In genomic region chr7:85205754-85206153, GRCh38 we compare ENCODE assay signal across 21 cellular contexts. TPM values are rescaled to one million over a fixed set of nuclear protein-coding genes. Genes with fewer than 3 reads are reported as not detected.
A peak's percentile ranks its signal among the peaks of the same experiment; 100 is the strongest.
DNase-seq lines count a peak whose midpoint lies in the region; ATAC-seq and TF ChIP-seq lines count a peak whose summit lies in the region.
"Had no signal": no experiment of that assay in that cellular context is flagged by ENCODE, and none has a peak within 500 bp of the region (broad histone marks: within the 10 kb centered on the region; RNA-seq: fewer than 3 reads in every experiment).

No MANE protein-coding gene starts in this region.

- H3K36me3 ChIP-seq in SJCRH30 = no peaks in the 10 kb centered on the region
- H3K36me3 ChIP-seq: BE2C had no signal

- no peak overlapping the region for H3K4me3 ChIP-seq in foreskin fibroblast (ENCODE audit: low read depth in 1 of 2, low read length in 2 of 2)
- H3K4me3 ChIP-seq in SJCRH30 = no peak overlapping the region
- H3K4me3 ChIP-seq: A549 had no signal

- H3K27ac ChIP-seq in SJCRH30 = no peak overlapping the region
- H3K27ac ChIP-seq: A549 had no signal

- H3K9me3 ChIP-seq in SJCRH30 (replicated peaks) = no peaks in the 10 kb centered on the region; the same call in 1 of the 2 replicates
- H3K9me3 ChIP-seq: A549, BE2C had no signal

- DNase-seq in UCSD-AML1 (lab: John Stamatoyannopoulos, UW; ENCODE audit: unreplicated experiment) = peak; percentile 2
- peak; percentile 22 to 58 for DNase-seq in foreskin fibroblast
- DNase-seq in effector CD4-positive, alpha-beta T cell = no peak
- DNase-seq in G401 (ENCODE audit: low spot score) = no peak
- DNase-seq in SJCRH30 = no peak
- DNase-seq in amygdala (lab: John Stamatoyannopoulos, UW) = no peak
- DNase-seq: BE2C, DMS53, GF-D8, KG1, MV-4-11, NCI-H1105 treated with DMSO at 0.1 percent for 48 hours, NCI-H2081, NCI-H2171 treated with DMSO at 0.1 percent for 48 hours, NCI-H524 treated with DMSO at 0.1 percent for 48 hours, NCI-H82 had no signal

- H3K27me3 ChIP-seq in SJCRH30 = no peaks in the 10 kb centered on the region
- H3K27me3 ChIP-seq: BE2C had no signal

- no peak for TF ChIP-seq CTCF in foreskin fibroblast (IDR thresholded peaks at IDR 0.05; ENCODE audit: low read depth, low read length)

- H3K4me1 ChIP-seq in SJCRH30 = no peaks in the 10 kb centered on the region
- H3K4me1 ChIP-seq: A549, BE2C had no signal

- peak; percentile 40 for ATAC-seq in GM21786 (IDR thresholded peaks at IDR 0.05; ENCODE audit: unreplicated experiment)
- ATAC-seq: A549, Right ventricle myocardium inferior had no signal

- in situ Hi-C loops in G401 (cut with HindIII; ENCODE audit: low sequenced_read_pairs) = no loop called here

RNA-seq across cellular contexts. Expression of gene SEMA3D, which starts 18.9 kb away (rescaled TPM):
- 0.06 and 1.6 TPM in 2 replicates for total RNA-seq in G401 (2014; rRNA removed; shearing (Covaris generic))
- 4.7 and 5.5 TPM in 2 replicates for total RNA-seq in SJCRH30 (2014; rRNA removed; shearing (Covaris generic))
- total RNA-seq: OCI-LY7; T-helper 1 cell treated with Interleukin-12 subunit alpha and Interleukin-12 subunit beta and Interleukin-4 antibody, amounts not matched to agents 30 ng/mL and 1 ng/mL, for 36 hours had no signal

Comparison
In these comparisons a context has a peak if more than half of its experiments do, and no peak if none do; other contexts are left out.
1. DNase-seq: peak in UCSD-AML1 (single experiment) and foreskin fibroblast (2 of 2); none in effector CD4-positive, alpha-beta T cell (single experiment), G401 (single experiment), SJCRH30 (0 of 2) and amygdala (0 of 56).